Comparison of ENCODE assay signal across 21 cellular contexts in the genomic region with DNA sequence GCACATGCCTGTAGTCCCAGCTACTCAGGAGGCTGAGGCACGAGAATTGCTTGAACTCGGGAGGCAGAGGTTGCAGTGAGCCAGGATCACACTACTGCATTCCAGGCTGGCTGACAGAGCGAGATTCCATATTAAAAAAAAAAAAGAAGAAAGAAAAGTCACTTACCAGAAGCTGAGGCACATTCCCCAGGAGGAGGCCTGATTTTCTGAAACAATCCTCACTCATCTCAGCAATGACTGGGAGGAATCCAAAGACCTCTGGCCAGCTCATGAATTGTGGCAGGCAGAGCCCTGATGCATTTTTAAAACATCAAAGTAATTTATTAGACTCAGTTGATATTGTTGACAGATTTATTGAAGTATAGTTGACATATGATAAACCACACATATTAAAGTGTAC.
DNase-seq lines count a peak whose midpoint lies in the region; ATAC-seq and TF ChIP-seq lines count a peak whose summit lies in the region.
"Had no signal": no experiment of that assay in that cellular context is flagged by ENCODE, and none has a peak within 500 bp of the region (broad histone marks: within the 10 kb centered on the region; RNA-seq: fewer than 3 reads in every experiment).

No MANE protein-coding gene starts in this region.

- H3K4me1 Mint-ChIP-seq in activated T-helper 17 cell treated with anti-CD3 and anti-CD28 coated beads, Interleukin-2, amount 50 U/mL, for 72 hours, result no peaks in the 10 kb centered on the region
- H3K4me1 Mint-ChIP-seq in Calu3 (ENCODE audit: low read depth, unreplicated experiment), result no peaks in the 10 kb centered on the region
- H3K4me1 Mint-ChIP-seq: CD14-positive monocyte had no signal

- no peak overlapping the region for H3K4me3 Mint-ChIP-seq in activated T-helper 17 cell treated with anti-CD3 and anti-CD28 coated beads, Interleukin-2, amount 50 U/mL, for 72 hours
- H3K4me3 Mint-ChIP-seq in Calu3 (ENCODE audit: low read depth, unreplicated experiment), result no peak overlapping the region
- H3K4me3 Mint-ChIP-seq: CD14-positive monocyte had no signal

- H3K27ac Mint-ChIP-seq in activated T-helper 17 cell treated with anti-CD3 and anti-CD28 coated beads, Interleukin-2, amount 50 U/mL, for 72 hours, result peak overlapping the region; percentile 20
- H3K27ac Mint-ChIP-seq in Calu3 (ENCODE audit: unreplicated experiment), result no peak overlapping the region

- TF ChIP-seq CTCF in Calu3 (IDR thresholded peaks at IDR 0.05; ENCODE audit: unreplicated experiment), result no peak

- no peaks in the 10 kb centered on the region for H3K9me3 Mint-ChIP-seq in activated T-helper 17 cell treated with anti-CD3 and anti-CD28 coated beads, Interleukin-2, amount 50 U/mL, for 72 hours
- H3K9me3 Mint-ChIP-seq in Calu3 (ENCODE audit: low read depth, unreplicated experiment), result no peaks in the 10 kb centered on the region

- no peaks in the 10 kb centered on the region for H3K27me3 Mint-ChIP-seq in activated T-helper 17 cell treated with anti-CD3 and anti-CD28 coated beads, Interleukin-2, amount 50 U/mL, for 72 hours
- H3K27me3 Mint-ChIP-seq in Calu3 (ENCODE audit: unreplicated experiment), result no peaks in the 10 kb centered on the region

- ATAC-seq in activated T-helper 17 cell treated with anti-CD3 and anti-CD28 coated beads, Interleukin-2, amount 50 U/mL, for 72 hours (replicated peaks), result no peak
- ATAC-seq: GM12878 had no signal

- BruUV-seq in Calu3 (replicated peaks; lab: Mats Ljungman, UMichigan), result no TSS peak

- CTCF ChIA-PET in Calu3 (lab: Charles Lee), result no interaction called here

- no peak for TF ChIP-seq POLR2A in erythroblast (IDR thresholded peaks at IDR 0.05; ENCODE audit: low read length)

- peak; percentile 1 for DNase-seq in activated CD8-positive, alpha-beta memory T cell treated with anti-CD3 and anti-CD28 coated beads, Interleukin-2, amount 50 U/mL, for 48 hours
- no peak for DNase-seq in activated CD8-positive, alpha-beta memory T cell treated with anti-CD3 and anti-CD28 coated beads for 24 hours
- DNase-seq in mesenteric fat pad (ENCODE audit: low spot score) (peak; percentile 18), NCI-H526 treated with DMSO at 0.1 percent for 48 hours (lab: John Stamatoyannopoulos, UW) (no peak), erythroblast (lab: John Stamatoyannopoulos, UW) (no peak), Calu3 (no peak), DMS79 treated with DMSO at 0.1 percent for 48 hours (lab: John Stamatoyannopoulos, UW) (no peak)
- DNase-seq: 8988T, DMS53, IMR-90, NCI-H1105, NCI-H146, NCI-H2029 treated with DMSO at 0.1 percent for 48 hours, NCI-H345, NCI-H524, NCI-H82, Peyer's patch, SJCRH30 had no signal

- H3K36me3 Mint-ChIP-seq in activated T-helper 17 cell treated with anti-CD3 and anti-CD28 coated beads, Interleukin-2, amount 50 U/mL, for 72 hours (ENCODE audit: low read depth), result no peaks in the 10 kb centered on the region
- H3K36me3 Mint-ChIP-seq in Calu3 (ENCODE audit: insufficient read depth, unreplicated experiment), result no peaks in the 10 kb centered on the region
- H3K36me3 Mint-ChIP-seq: CD14-positive monocyte had no signal

- intact Hi-C loops in Calu3 (cut with micrococcal nuclease; ENCODE audit: unreplicated experiment), result no loop called here

Comparison
In these comparisons a context has a peak if more than half of its experiments do, and no peak if none do; other contexts are left out.
1. DNase-seq: peak in activated CD8-positive, alpha-beta memory T cell treated with anti-CD3 and anti-CD28 coated beads, Interleukin-2, amount 50 U/mL, for 48 hours (single experiment) and mesenteric fat pad (single experiment); none in activated CD8-positive, alpha-beta memory T cell treated with anti-CD3 and anti-CD28 coated beads for 24 hours (single experiment), NCI-H526 treated with DMSO at 0.1 percent for 48 hours (single experiment), erythroblast (0 of 2), Calu3 (single experiment) and DMS79 treated with DMSO at 0.1 percent for 48 hours (single experiment).